Comparison of ENCODE assay signal across 30 cellular contexts in the genomic region with DNA sequence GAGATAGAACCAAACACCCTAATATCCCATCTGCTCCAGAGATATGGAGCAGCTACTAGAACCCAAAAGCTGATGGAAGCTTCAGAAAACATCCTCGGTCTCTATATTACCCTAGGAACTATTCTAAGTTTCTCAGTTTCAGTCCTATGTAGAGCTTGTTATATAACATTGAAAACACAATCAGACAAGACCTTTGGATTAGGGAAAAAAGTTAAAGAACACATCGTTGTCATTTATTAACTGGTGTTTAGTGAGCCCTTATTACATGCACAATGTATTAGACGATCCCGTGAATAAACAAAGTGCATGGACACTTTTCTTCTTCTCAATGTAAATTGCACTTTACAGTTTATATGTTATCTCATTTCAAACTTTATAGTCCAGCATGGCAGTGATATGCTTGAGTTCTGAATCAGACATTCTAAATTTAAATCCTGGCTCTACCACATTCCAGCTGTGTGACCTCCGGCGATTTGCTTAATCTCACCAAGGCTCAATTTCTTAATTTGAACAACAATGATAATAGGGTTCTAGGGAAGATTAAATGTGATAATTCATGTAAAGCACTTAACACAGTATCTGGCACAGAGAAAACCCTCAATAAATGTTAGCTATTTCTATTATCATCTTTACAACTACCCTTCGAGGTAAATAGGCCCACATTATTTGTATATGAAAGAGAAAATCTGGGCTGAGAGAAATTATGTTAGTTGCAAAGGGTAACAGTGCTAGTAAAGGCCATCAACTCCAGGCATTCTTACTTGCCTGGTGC.
DNase-seq lines count a peak whose midpoint lies in the region; ATAC-seq, FAIRE-seq and TF ChIP-seq lines count a peak whose summit lies in the region.
"Had no signal": no experiment of that assay in that cellular context is flagged by ENCODE, and none has a peak within 500 bp of the region (broad histone marks: within the 10 kb centered on the region; RNA-seq: fewer than 3 reads in every experiment).

No MANE protein-coding gene starts in this region.

- H3K27ac ChIP-seq in PC-3 (ENCODE audit: low read length) = peak overlapping the region; percentile 79
- no peak overlapping the region for H3K27ac ChIP-seq in trophoblast cell (ENCODE audit: low read depth, low read length)
- H3K27ac ChIP-seq in SK-N-SH (ENCODE audit: low read depth in 2 of 2, low read length in 1 of 2) = no peak overlapping the region
- H3K27ac ChIP-seq: coronary artery, neutrophil, right atrium auricular region, tibial artery, WERI-Rb-1 had no signal

- H3K36me3 ChIP-seq in PC-3 (ENCODE audit: low read depth, low read length) (no peaks in the 10 kb centered on the region), bronchial epithelial cell (ENCODE audit: control insufficient read depth, insufficient read depth, low read length) (no peaks in the 10 kb centered on the region), trophoblast cell (ENCODE audit: control insufficient read depth in 1 of 2, insufficient read depth in 2 of 2, low read length in 2 of 2) (no peaks in the 10 kb centered on the region), SK-N-SH (replicated peaks in 1 of 2; ENCODE audit: control insufficient read depth in 1 of 2, insufficient read depth in 2 of 2, low read length in 1 of 2) (no peaks in the 10 kb centered on the region)
- H3K36me3 ChIP-seq: neutrophil, right atrium auricular region, tibial artery, WERI-Rb-1 had no signal

- TF ChIP-seq CTCF in PC-3 (conservative IDR thresholded peaks at IDR 0.05; ENCODE audit: low read depth, low read length) (no peak), bronchial epithelial cell (IDR thresholded peaks at IDR 0.05; ENCODE audit: insufficient read depth, low read length, severe bottlenecking) (no peak), mesothelial cell of epicardium (IDR thresholded peaks at IDR 0.05; ENCODE audit: unreplicated experiment) (no peak), SK-N-SH (IDR thresholded peaks at IDR 0.05) (no peak)

- H3K79me2 ChIP-seq in PC-3 (ENCODE audit: low read length) = no peaks in the 10 kb centered on the region
- no peaks in the 10 kb centered on the region for H3K79me2 ChIP-seq in trophoblast cell (ENCODE audit: control insufficient read depth, insufficient read depth, low read length, poor library complexity)
- H3K79me2 ChIP-seq in SK-N-SH (ENCODE audit: insufficient read depth) = no peaks in the 10 kb centered on the region

- H4K91ac ChIP-seq in trophoblast cell (ENCODE audit: low read depth, low read length) = no peak overlapping the region

- H2BK5ac ChIP-seq in trophoblast cell (ENCODE audit: low read depth, low read length, poor library complexity) = no peak overlapping the region

- no peaks in the 10 kb centered on the region for H3K9me3 Mint-ChIP-seq in mesothelial cell of epicardium
- H3K9me3 Mint-ChIP-seq: activated naive CD4-positive, alpha-beta T cell treated with anti-CD3 and anti-CD28 coated beads, Interleukin-2, amount 50 U/mL, for 24 hours; activated T-helper 2 cell treated with anti-CD3 and anti-CD28 coated beads, Interferon-gamma antibody, Interleukin-2, Interleukin-4, amounts not matched to agents 10 μg/mL and 5 μg/mL and 100 μg/mL, durations not matched to agents 14 hours and 24 hours and 36 hours had no signal

- no peak overlapping the region for H2BK12ac ChIP-seq in trophoblast cell (ENCODE audit: low read length)

- H3K4me3 Mint-ChIP-seq in mesothelial cell of epicardium = no peak overlapping the region
- H3K4me3 Mint-ChIP-seq: activated CD8-positive, alpha-beta T cell treated with anti-CD3 and anti-CD28 coated beads, Interleukin-2, amount 10 ng/mL, durations not matched to agents 7 days and 5 days; activated naive CD4-positive, alpha-beta T cell treated with anti-CD3 and anti-CD28 coated beads, Interleukin-2, amount 50 U/mL, for 24 hours; naive thymus-derived CD4-positive, alpha-beta T cell had no signal

- H2AFZ ChIP-seq in PC-3 (ENCODE audit: low read length) (no peak overlapping the region), trophoblast cell (ENCODE audit: insufficient read depth, low read length, poor library complexity) (no peak overlapping the region), SK-N-SH (ENCODE audit: low read depth) (no peak overlapping the region)

- H4K20me1 ChIP-seq in PC-3 (ENCODE audit: low read length) = no peaks in the 10 kb centered on the region
- H4K20me1 ChIP-seq in SK-N-SH (ENCODE audit: insufficient read depth) = no peaks in the 10 kb centered on the region

- FAIRE-seq in bronchial epithelial cell (lab: Jason Lieb, UNC) = no peak
- FAIRE-seq: GM12892 had no signal

- CTCF ChIA-PET in PC-3 (lab: Charles Lee) (no interaction called here), SK-N-SH (lab: Yijun Ruan, JAX) (interaction anchor here (1.0 to 1.5 kb wide), 2 partner anchors 10 to 11 kb away, joined by 5 to 6 read pairs; no protein-coding TSS in a partner anchor)

- H3K4me1 ChIP-seq in PC-3 (ENCODE audit: insufficient read depth, low read length) = peaks cover 50% of the 10 kb centered on the region
- H3K4me1 ChIP-seq in trophoblast cell (ENCODE audit: control insufficient read depth in 1 of 2, insufficient read depth in 2 of 2, low read length in 2 of 2) = no peaks in the 10 kb centered on the region
- peaks cover 0 to 27% of the 10 kb centered on the region in 2 experiments; a peak in 3 of 4 replicates for H3K4me1 ChIP-seq in SK-N-SH (ENCODE audit: control insufficient read depth in 1 of 2, insufficient read depth in 2 of 2, low read depth in 1 of 2, low read length in 1 of 2)
- H3K4me1 ChIP-seq: right atrium auricular region, tibial artery had no signal

- no peak overlapping the region for H3K18ac ChIP-seq in trophoblast cell (ENCODE audit: low read length)

- H3K9ac ChIP-seq in PC-3 (ENCODE audit: low read length) (peak overlapping the region; percentile 35; the same call in 1 of the 2 replicates), trophoblast cell (ENCODE audit: low read length) (no peak overlapping the region), SK-N-SH (no peak overlapping the region)

- H3K27me3 Mint-ChIP-seq in mesothelial cell of epicardium (ENCODE audit: low read depth) = no peaks in the 10 kb centered on the region

- no peak for TF ChIP-seq EP300 in SK-N-SH (IDR thresholded peaks at IDR 0.05; ENCODE audit: borderline replicate concordance in 1 of 2, low read depth in 1 of 2, low read length in 1 of 2)

- H3K79me1 ChIP-seq in trophoblast cell (ENCODE audit: low read length) = no peaks in the 10 kb centered on the region

- WGBS in trophoblast cell (ENCODE audit: extremely low coverage, insufficient coverage, insufficient read length) = no CpG with 5 or more reads among the region's 7 CpGs
- WGBS in SK-N-SH (ENCODE audit: low lambda C conversion rate) = 71% methylated on average over 7 of the region's 7 CpGs

- no peak; the same call in 1 of the 2 replicates for ATAC-seq in PC-3
- ATAC-seq: activated CD8-positive, alpha-beta T cell treated with anti-CD3 and anti-CD28 coated beads, Interleukin-2, amount 10 ng/mL, durations not matched to agents 7 days and 5 days; left ventricle myocardium superior; naive thymus-derived CD4-positive, alpha-beta T cell; Panc1 had no signal

- H4K12ac ChIP-seq in trophoblast cell (ENCODE audit: low read depth, low read length) = no peak overlapping the region

- peaks cover 27% of the 10 kb centered on the region for H3K4me1 Mint-ChIP-seq in mesothelial cell of epicardium

- no peak overlapping the region for H2BK120ac ChIP-seq in trophoblast cell (ENCODE audit: insufficient read depth, low read length, poor library complexity)

- POLR2A ChIA-PET in PC-3 (lab: Charles Lee; ENCODE audit: unreplicated experiment) (interaction anchor here (0.6 kb wide), 1 partner anchor 109 kb away, joined by 4 read pairs; no protein-coding TSS in a partner anchor), SK-N-SH (lab: Yijun Ruan, JAX) (no interaction called here)

- no peak overlapping the region for H4K8ac ChIP-seq in trophoblast cell (ENCODE audit: low read depth, low read length)

- H3K9me3 ChIP-seq in PC-3 (ENCODE audit: low read length) (no peaks in the 10 kb centered on the region), trophoblast cell (ENCODE audit: insufficient read depth, low read depth, low read length) (no peaks in the 10 kb centered on the region), SK-N-SH (no peaks in the 10 kb centered on the region)
- H3K9me3 ChIP-seq: neutrophil, right atrium auricular region, tibial artery had no signal

- H3K4me2 ChIP-seq in PC-3 (ENCODE audit: low read length) (peak overlapping the region; percentile 66), trophoblast cell (ENCODE audit: low read length) (no peak overlapping the region), SK-N-SH (no peak overlapping the region)

- no peak overlapping the region for H3K4ac ChIP-seq in trophoblast cell (ENCODE audit: low read depth, low read length)

- H3K4me3 ChIP-seq in PC-3 (ENCODE audit: low read length) = 0 out of 2 replicates have a peak overlapping the region, but pooled peaks have one; percentile 0
- no peak overlapping the region for H3K4me3 ChIP-seq in bronchial epithelial cell (ENCODE audit: low read depth, low read length)
- no peak overlapping the region for H3K4me3 ChIP-seq in trophoblast cell (ENCODE audit: low read depth, low read length)
- H3K4me3 ChIP-seq in SK-N-SH (ENCODE audit: low read depth in 2 of 2, low read length in 1 of 2) = no peak overlapping the region
- H3K4me3 ChIP-seq: coronary artery, right atrium auricular region, tibial artery had no signal

- H3K27me3 ChIP-seq in PC-3 (ENCODE audit: low read length) = no peaks in the 10 kb centered on the region
- H3K27me3 ChIP-seq in bronchial epithelial cell (ENCODE audit: control insufficient read depth, insufficient read depth, low read length) = no peaks in the 10 kb centered on the region
- no peaks in the 10 kb centered on the region for H3K27me3 ChIP-seq in trophoblast cell (ENCODE audit: insufficient read depth, low read length)
- no peaks in the 10 kb centered on the region for H3K27me3 ChIP-seq in SK-N-SH (ENCODE audit: insufficient read depth)
- H3K27me3 ChIP-seq: neutrophil, right atrium auricular region, tibial artery had no signal

- no TSS peak for BruUV-seq in PC-3 (replicated peaks; lab: Mats Ljungman, UMichigan)

- H3K14ac ChIP-seq in trophoblast cell (ENCODE audit: low read length) = no peak overlapping the region

- intact Hi-C loops in PC-3 (cut with micrococcal nuclease) = no loop called here

- H3K27ac Mint-ChIP-seq in mesothelial cell of epicardium = no peak overlapping the region
- H3K27ac Mint-ChIP-seq: activated CD8-positive, alpha-beta T cell treated with anti-CD3 and anti-CD28 coated beads, Interleukin-2, amount 10 ng/mL, durations not matched to agents 7 days and 5 days; activated naive CD4-positive, alpha-beta T cell treated with anti-CD3 and anti-CD28 coated beads, Interleukin-2, amount 50 U/mL, for 24 hours; activated T-helper 2 cell treated with anti-CD3 and anti-CD28 coated beads, Interferon-gamma antibody, Interleukin-2, Interleukin-4, amounts not matched to agents 10 μg/mL and 5 μg/mL and 100 μg/mL, durations not matched to agents 14 hours and 24 hours and 36 hours; naive thymus-derived CD4-positive, alpha-beta T cell had no signal

- no peaks in the 10 kb centered on the region for H3K9me2 ChIP-seq in PC-3 (replicated peaks; ENCODE audit: low read length)
- no peaks in the 10 kb centered on the region for H3K9me2 ChIP-seq in SK-N-SH

- H2AK5ac ChIP-seq in trophoblast cell (ENCODE audit: low read length) = no peak overlapping the region

- no peaks in the 10 kb centered on the region for H3K36me3 Mint-ChIP-seq in mesothelial cell of epicardium
- H3K36me3 Mint-ChIP-seq: activated naive CD4-positive, alpha-beta T cell treated with anti-CD3 and anti-CD28 coated beads, Interleukin-2, amount 50 U/mL, for 24 hours; naive thymus-derived CD4-positive, alpha-beta T cell had no signal

- TF ChIP-seq RAD21 in SK-N-SH (IDR thresholded peaks at IDR 0.05; ENCODE audit: low read length) = no peak

- DNase-seq in EL (peak; percentile 23), PC-3 (peak; percentile 34), bronchial epithelial cell (ENCODE audit: low read depth) (peak; percentile 85), trophoblast cell (peak; percentile 51 to 71), mesothelial cell of epicardium (ENCODE audit: low spot score in 2 of 2, unreplicated experiment in 2 of 2) (no peak), SK-N-SH (no peak), midbrain (lab: John Stamatoyannopoulos, UW) (no peak)
- DNase-seq: activated CD4-positive, alpha-beta T cell treated with anti-CD3 and anti-CD28 coated beads for 4 hours; activated CD8-positive, alpha-beta T cell treated with anti-CD3 and anti-CD28 coated beads, Interleukin-2, amount 10 ng/mL, durations not matched to agents 7 days and 5 days; anterior cingulate cortex; DMS153; effector CD8-positive, alpha-beta T cell; left ventricle myocardium superior; naive thymus-derived CD4-positive, alpha-beta T cell; NCI-H1930; NCI-H524 treated with DMSO at 0.1 percent for 48 hours; posterior cingulate gyrus; SIG-M5; stimulated activated CD4-positive, alpha-beta T cell treated with anti-CD3 and anti-CD28 coated beads, Interleukin-12 subunit alpha, Interleukin-12 subunit beta, amount 100 ng/mL, for 4 hours; stimulated activated CD4-positive, alpha-beta T cell treated with anti-CD3 and anti-CD28 coated beads, Interleukin-4, amount 100 ng/mL, for 1 hour; T1000; tibial artery; WERI-Rb-1 had no signal

- no peak overlapping the region for H3K23ac ChIP-seq in trophoblast cell (ENCODE audit: low read length)

- H3F3A ChIP-seq in PC-3 (ENCODE audit: low read length, unreplicated experiment) = no peaks in the 10 kb centered on the region
- H3F3A ChIP-seq in SK-N-SH (replicated peaks; ENCODE audit: insufficient read depth) = peaks cover 7% of the 10 kb centered on the region

Comparison
In these comparisons a context has a peak if more than half of its experiments do, and no peak if none do; other contexts are left out.
1. DNase-seq: peak in EL (single experiment), PC-3 (single experiment), bronchial epithelial cell (single experiment) and trophoblast cell (2 of 2); none in mesothelial cell of epicardium (0 of 2), SK-N-SH (single experiment) and midbrain (single experiment).